ENCODE assay signal across 13 cellular contexts in genomic region chr11:8767466-8768142, GRCh38.
DNase-seq lines count a peak whose midpoint lies in the region; ATAC-seq and TF ChIP-seq lines count a peak whose summit lies in the region.
"Had no signal": no experiment of that assay in that cellular context is flagged by ENCODE, and none has a peak within 500 bp of the region (broad histone marks: within the 10 kb centered on the region; RNA-seq: fewer than 3 reads in every experiment).

No MANE protein-coding gene starts in this region.

- H3K27me3 Mint-ChIP-seq in T-cell, result peaks cover 0 to 6% of the 10 kb centered on the region in 2 donors

- H3K4me1 ChIP-seq in left ventricle myocardium inferior, result peaks cover 94% of the 10 kb centered on the region
- peaks cover 70% of the 10 kb centered on the region for H3K4me1 ChIP-seq in mammary epithelial cell (ENCODE audit: insufficient read depth, low read length)
- H3K4me1 ChIP-seq in muscle layer of colon (ENCODE audit: insufficient read depth, low read length), result peaks cover 78% of the 10 kb centered on the region
- peaks cover 17% of the 10 kb centered on the region in 2 donors for H3K4me1 ChIP-seq in uterus

- no peak for TF ChIP-seq POLR2A in uterus (IDR thresholded peaks at IDR 0.05)

- DNase-seq in left ventricle myocardium inferior (no peak), Right ventricle myocardium superior (no peak), mammary epithelial cell (peak; percentile 84), uterus (no peak), iPS-NIHi7 (ENCODE audit: extremely low spot score) (no peak), NCI-H526 treated with DMSO at 0.1 percent for 48 hours (lab: John Stamatoyannopoulos, UW) (no peak), T-cell (no peak)
- DNase-seq: activated CD4-positive, alpha-beta T cell treated with anti-CD3 and anti-CD28 coated beads, Interleukin-2, amount 50 U/mL, for 4 hours; DMS79 treated with DMSO at 0.1 percent for 48 hours; stimulated activated naive B cell treated with anti-CD40 and anti-IgM and Interleukin-4, amounts not matched to agents 10 μg/mL and 1 μg/mL and 100 μg/mL, for 72 hours had no signal

- CTCF ChIA-PET in mammary epithelial cell (lab: Charles Lee; ENCODE audit: low non-redundant PET), result interaction anchor here (0.6 to 0.7 kb wide), 3 partner anchors 80 to 146 kb away, joined by 3 to 6 read pairs (median 3); no protein-coding TSS in a partner anchor
- CTCF ChIA-PET in T-cell (lab: Charles Lee), result no interaction called here

- TSS peak; percentile 53 for BruUV-seq in mammary epithelial cell (replicated peaks; lab: Mats Ljungman, UMichigan)

- no peak for TF ChIP-seq CTCF in left ventricle myocardium inferior (IDR thresholded peaks at IDR 0.05; ENCODE audit: borderline replicate concordance)
- TF ChIP-seq CTCF in mammary epithelial cell (conservative IDR thresholded peaks at IDR 0.05 in 1 of 2, IDR thresholded peaks at IDR 0.05 in 1 of 2; ENCODE audit: extremely low read depth in 1 of 2, insufficient read depth in 1 of 2, low read depth in 1 of 2, low read length in 2 of 2), result no peak
- TF ChIP-seq CTCF in uterus (IDR thresholded peaks at IDR 0.05), result no peak

- peaks cover 73% of the 10 kb centered on the region for H3K79me2 ChIP-seq in mammary epithelial cell (ENCODE audit: insufficient read depth, low read length)

- peak overlapping the region; percentile 83 for H3K4me2 ChIP-seq in mammary epithelial cell (ENCODE audit: insufficient read depth, low read depth, low read length)
- H3K4me2 ChIP-seq: A549 had no signal

- no peak for ATAC-seq in Right ventricle myocardium superior (ENCODE audit: poor library complexity)
- no peak for ATAC-seq in T-cell (replicated peaks in 1 of 4)
- ATAC-seq: stimulated activated naive B cell treated with anti-CD40 and anti-IgM and Interleukin-4, amounts not matched to agents 10 μg/mL and 1 μg/mL and 100 μg/mL, for 72 hours had no signal

- no peaks in the 10 kb centered on the region for H3K27me3 ChIP-seq in left ventricle myocardium inferior (ENCODE audit: low read depth)
- H3K27me3 ChIP-seq in mammary epithelial cell (ENCODE audit: insufficient read depth, low read length), result no peaks in the 10 kb centered on the region
- H3K27me3 ChIP-seq in muscle layer of colon (ENCODE audit: control insufficient read depth in 1 of 2, insufficient read depth in 2 of 2, low read length in 2 of 2), result no peaks in the 10 kb centered on the region
- no peaks in the 10 kb centered on the region for H3K27me3 ChIP-seq in uterus

- intact Hi-C loops in left ventricle myocardium inferior (cut with micrococcal nuclease), result no loop called here
- intact Hi-C loops in Right ventricle myocardium superior (cut with DNase I), result no loop called here
- intact Hi-C loops in mammary epithelial cell (cut with micrococcal nuclease), result loop anchor here (1.0 to 2.0 kb wide), 7 partner anchors 23 to 191 kb away; partner anchors contain the start of gene AKIP1
- intact Hi-C loops in uterus (cut with DNase I; ENCODE audit: low total_unique reads), result no loop called here

- H3K36me3 Mint-ChIP-seq in T-cell, result no peaks in the 10 kb centered on the region
- H3K36me3 Mint-ChIP-seq: stimulated activated naive B cell treated with anti-CD40 and anti-IgM and Interleukin-4, amounts not matched to agents 10 μg/mL and 1 μg/mL and 100 μg/mL, for 72 hours had no signal

- H3K27ac Mint-ChIP-seq in T-cell, result no peak overlapping the region
- H3K27ac Mint-ChIP-seq: stimulated activated naive B cell treated with anti-CD40 and anti-IgM and Interleukin-4, amounts not matched to agents 10 μg/mL and 1 μg/mL and 100 μg/mL, for 72 hours had no signal

- H2AFZ ChIP-seq in mammary epithelial cell (ENCODE audit: low read depth, low read length), result peak overlapping the region; percentile 39

- in situ Hi-C loops in mammary epithelial cell (cut with MboI; ENCODE audit: low sequenced_read_pairs in 2 of 2), result no loop called here

- dilution Hi-C loops in mammary epithelial cell (cut with HindIII; ENCODE audit: low sequenced_read_pairs), result no loop called here

- H3K9ac ChIP-seq in mammary epithelial cell (ENCODE audit: insufficient read depth, low read length) (peak overlapping the region; percentile 77), muscle layer of colon (ENCODE audit: low read length) (no peak overlapping the region)

- WGBS in mammary epithelial cell (ENCODE audit: low coverage, missing lambda C conversion rate), result 8% methylated on average over 9 of the region's 9 CpGs

- POLR2A ChIA-PET in T-cell (lab: Charles Lee), result no interaction called here

- H3K27ac ChIP-seq in left ventricle myocardium inferior (replicated peaks) (peak overlapping the region; percentile 87), mammary epithelial cell (ENCODE audit: insufficient read depth, low read depth, low read length) (peak overlapping the region; percentile 96), muscle layer of colon (ENCODE audit: low read depth, low read length) (peak overlapping the region; percentile 8), uterus (peak overlapping the region; percentile 80 to 82)
- H3K27ac ChIP-seq: SK-N-MC had no signal

- H3K4me1 Mint-ChIP-seq in T-cell, result no peaks in the 10 kb centered on the region
- H3K4me1 Mint-ChIP-seq: stimulated activated naive B cell treated with anti-CD40 and anti-IgM and Interleukin-4, amounts not matched to agents 10 μg/mL and 1 μg/mL and 100 μg/mL, for 72 hours had no signal

- H3K9me3 Mint-ChIP-seq in T-cell, result no peaks in the 10 kb centered on the region
- H3K9me3 Mint-ChIP-seq: stimulated activated naive B cell treated with anti-CD40 and anti-IgM and Interleukin-4, amounts not matched to agents 10 μg/mL and 1 μg/mL and 100 μg/mL, for 72 hours had no signal

- H3K9me3 ChIP-seq in left ventricle myocardium inferior (replicated peaks) (no peaks in the 10 kb centered on the region), mammary epithelial cell (replicated peaks; ENCODE audit: insufficient read depth, low read length) (no peaks in the 10 kb centered on the region), muscle layer of colon (ENCODE audit: low read length) (no peaks in the 10 kb centered on the region), uterus (no peaks in the 10 kb centered on the region)
- H3K9me3 ChIP-seq: A549 had no signal

- H3K4me3 ChIP-seq in left ventricle myocardium inferior (no peak overlapping the region), mammary epithelial cell (replicated peaks in 1 of 3; ENCODE audit: insufficient read depth in 1 of 3, low read depth in 2 of 3, low read length in 3 of 3) (peak overlapping the region in 2 of 3 experiments; percentile 7 to 29), muscle layer of colon (ENCODE audit: low read depth in 1 of 2, low read length in 2 of 2) (no peak overlapping the region), uterus (no peak overlapping the region)
- H3K4me3 ChIP-seq: A549, SK-N-MC had no signal

- H4K20me1 ChIP-seq in mammary epithelial cell (ENCODE audit: insufficient read depth, low read length), result no peaks in the 10 kb centered on the region

- H3K36me3 ChIP-seq in left ventricle myocardium inferior (no peaks in the 10 kb centered on the region), mammary epithelial cell (ENCODE audit: insufficient read depth, low read length) (no peaks in the 10 kb centered on the region), muscle layer of colon (ENCODE audit: insufficient read depth, low read length) (no peaks in the 10 kb centered on the region), uterus (no peaks in the 10 kb centered on the region)

- H3K4me3 Mint-ChIP-seq in T-cell, result no peak overlapping the region
- H3K4me3 Mint-ChIP-seq: stimulated activated naive B cell treated with anti-CD40 and anti-IgM and Interleukin-4, amounts not matched to agents 10 μg/mL and 1 μg/mL and 100 μg/mL, for 72 hours had no signal

Comparison
In these comparisons a context has a peak if more than half of its experiments do, and no peak if none do; other contexts are left out.
1. H3K27ac ChIP-seq: peak in every context shown above with its lines; median percentile 96 in mammary epithelial cell; 87 in left ventricle myocardium inferior; 81 in uterus; 8 in muscle layer of colon.
2. H3K4me3 ChIP-seq: peak in mammary epithelial cell (2 of 3); none in left ventricle myocardium inferior (single experiment), muscle layer of colon (0 of 2) and uterus (0 of 2).